9 cellular contexts compared by ENCODE assay signal in the genomic region with DNA sequence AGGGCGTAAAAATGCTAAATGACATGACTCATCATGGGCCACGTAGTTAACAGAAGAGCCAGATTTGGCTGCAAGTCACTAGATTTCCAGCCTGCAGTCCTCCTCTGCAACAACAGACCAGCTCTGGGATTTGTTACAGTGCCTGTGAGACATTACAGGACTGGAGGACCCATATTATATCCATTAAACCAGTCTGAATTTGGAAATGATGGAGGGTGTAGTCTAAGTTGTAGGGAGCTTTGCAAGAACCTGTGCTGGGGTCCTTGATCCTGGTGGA. TPM values are rescaled to one million over a fixed set of nuclear protein-coding genes. Genes with fewer than 3 reads are reported as not detected.
A peak's percentile ranks its signal among the peaks of the same experiment; 100 is the strongest.
DNase-seq lines count a peak whose midpoint lies in the region; ATAC-seq, FAIRE-seq and TF ChIP-seq lines count a peak whose summit lies in the region.
"Had no signal": no experiment of that assay in that cellular context is flagged by ENCODE, and none has a peak within 500 bp of the region (broad histone marks: within the 10 kb centered on the region; RNA-seq: fewer than 3 reads in every experiment).

No MANE protein-coding gene starts in this region.

- H3K4me3 ChIP-seq in BJ (ENCODE audit: low read depth, low read length) (no peak overlapping the region), pancreas (no peak overlapping the region)

- H3K27me3 Mint-ChIP-seq in activated naive CD4-positive, alpha-beta T cell treated with anti-CD3 and anti-CD28 coated beads, Interleukin-2, amount 10 ng/mL, durations not matched to agents 7 days and 5 days: peaks cover 8% of the 10 kb centered on the region

- POLR2A ChIA-PET in BJ (lab: Charles Lee): interaction anchor here (1.3 kb wide), 1 partner anchor 25 kb away, joined by 4 read pairs; the partner anchor contains the start of gene IQGAP1
- POLR2A ChIA-PET in RWPE1 (lab: Yijun Ruan, JAX; ENCODE audit: low non-redundant PET): interaction anchor here (0.6 kb wide), 1 partner anchor 28 kb away, joined by 4 read pairs; no protein-coding TSS in a partner anchor

- DNase-seq in BJ (ENCODE audit: low read depth) (peak; percentile 52), RWPE1 (ENCODE audit: low spot score) (peak; percentile 57), fibroblast of gingiva (ENCODE audit: low read depth) (peak; percentile 83), pancreas (no peak), NCI-H2171 (lab: John Stamatoyannopoulos, UW) (no peak), HT-29 (ENCODE audit: low spot score) (no peak)
- DNase-seq in activated naive CD4-positive, alpha-beta T cell treated with anti-CD3 and anti-CD28 coated beads, Interleukin-2, amount 10 ng/mL, durations not matched to agents 7 days and 5 days: no peak

- FAIRE-seq in pancreas (lab: Jason Lieb, UNC): no peak

- H3K4me3 Mint-ChIP-seq in activated naive CD4-positive, alpha-beta T cell treated with anti-CD3 and anti-CD28 coated beads, Interleukin-2, amount 10 ng/mL, durations not matched to agents 7 days and 5 days: no peak overlapping the region
- H3K4me3 Mint-ChIP-seq: WTC11 had no signal

- H3K27me3 ChIP-seq in BJ (ENCODE audit: control insufficient read depth, insufficient read depth, low read length) (no peaks in the 10 kb centered on the region), pancreas (no peaks in the 10 kb centered on the region)

- TF ChIP-seq CTCF in BJ (IDR thresholded peaks at IDR 0.05; ENCODE audit: insufficient read depth, low read depth, low read length) (no peak), RWPE1 (conservative IDR thresholded peaks at IDR 0.05; ENCODE audit: low read depth) (no peak), pancreas (IDR thresholded peaks at IDR 0.05) (no peak)

- H3K9me3 ChIP-seq in pancreas: no peaks in the 10 kb centered on the region

- peaks cover 29% of the 10 kb centered on the region for H3K4me1 Mint-ChIP-seq in activated naive CD4-positive, alpha-beta T cell treated with anti-CD3 and anti-CD28 coated beads, Interleukin-2, amount 10 ng/mL, durations not matched to agents 7 days and 5 days

- peak in 3 of 4 donors; percentile 30 to 60 (median 48) for ATAC-seq in pancreas
- ATAC-seq in GM18870 (IDR thresholded peaks at IDR 0.05; ENCODE audit: unreplicated experiment): no peak
- ATAC-seq: WTC11 had no signal

- H3K9me3 Mint-ChIP-seq in activated naive CD4-positive, alpha-beta T cell treated with anti-CD3 and anti-CD28 coated beads, Interleukin-2, amount 10 ng/mL, durations not matched to agents 7 days and 5 days: no peaks in the 10 kb centered on the region
- H3K9me3 Mint-ChIP-seq: WTC11 had no signal

- peaks cover 0 to 7% (median 0%) of the 10 kb centered on the region in 3 donors for H3K4me1 ChIP-seq in pancreas

- H3K36me3 ChIP-seq in BJ (ENCODE audit: control insufficient read depth, insufficient read depth, low read length) (no peaks in the 10 kb centered on the region), pancreas (peaks cover 0 to 10% (median 4%) of the 10 kb centered on the region in 3 donors)

- CTCF ChIA-PET in BJ (lab: Yijun Ruan, JAX) (interaction anchor here (0.6 to 8.3 kb wide), 12 partner anchors 12 to 119 kb away, joined by 3 to 51 read pairs (median 5); no protein-coding TSS in a partner anchor), RWPE1 (lab: Yijun Ruan, JAX) (interaction anchor here (1.1 to 1.7 kb wide), 3 partner anchors 10 to 116 kb away, joined by 3 to 5 read pairs (median 3); partner anchors contain the start of gene ZNF774)
- CTCF ChIA-PET in activated naive CD4-positive, alpha-beta T cell treated with anti-CD3 and anti-CD28 coated beads, Interleukin-2, amount 10 ng/mL, durations not matched to agents 7 days and 5 days (lab: Charles Lee): interaction anchor here (0.9 to 5.3 kb wide), 12 partner anchors 13 to 118 kb away, joined by 3 to 74 read pairs (median 6); no protein-coding TSS in a partner anchor

- peaks cover 2% of the 10 kb centered on the region for H3K36me3 Mint-ChIP-seq in activated naive CD4-positive, alpha-beta T cell treated with anti-CD3 and anti-CD28 coated beads, Interleukin-2, amount 10 ng/mL, durations not matched to agents 7 days and 5 days
- H3K36me3 Mint-ChIP-seq: WTC11 had no signal

- H3K27ac ChIP-seq in RWPE1 (peak overlapping the region; percentile 94), pancreas (no peak overlapping the region)

- intact Hi-C loops in pancreas (cut with DNase I): no loop called here

- H3K27ac Mint-ChIP-seq in activated naive CD4-positive, alpha-beta T cell treated with anti-CD3 and anti-CD28 coated beads, Interleukin-2, amount 10 ng/mL, durations not matched to agents 7 days and 5 days: no peak overlapping the region
- H3K27ac Mint-ChIP-seq: WTC11 had no signal

- 84 to 88% methylated on average over 2 of the region's 2 CpGs for WGBS in pancreas, 2 donors

RNA-seq across cellular contexts. Expression of gene ZNF774, which starts 10.8 kb away (rescaled TPM):
- polyA plus RNA-seq in BJ (2011; rRNA removed): 0.54 and 1.6 TPM in 2 replicates
- 0.47 and 0.67 TPM in 2 replicates for polyA minus RNA-seq in BJ (2011; rRNA and poly(A)+ RNA removed)
- total RNA-seq in pancreas: 1 to 10 TPM; 2.2 to 7.2 (median 4.3) TPM
- 10 to 100 TPM in 1 of 2 donors, 1 to 10 TPM in 1; 2.3 to 11.9 TPM for polyA plus RNA-seq in pancreas
- 1.2 and 2.5 TPM in 2 replicates for total RNA-seq in HT-29 (2014; rRNA removed; shearing (Covaris generic))

RNA-seq across cellular contexts. Expression of gene IQGAP1, which starts 25.2 kb away (rescaled TPM):
- polyA plus RNA-seq in BJ (2011; rRNA removed) (88.7 and 137 TPM in 2 replicates), pancreas (10 to 100 TPM; 20.6 to 48.4 TPM)
- 164 and 170 TPM in 2 replicates for polyA minus RNA-seq in BJ (2011; rRNA and poly(A)+ RNA removed)
- total RNA-seq in pancreas: 100 to 1,000 TPM in 1 of 6 donors, 10 to 100 TPM in 5; 40.0 to 103 (median 43.3) TPM
- total RNA-seq in HT-29 (2014; rRNA removed; shearing (Covaris generic)): 100 and 111 TPM in 2 replicates

Comparison
In these comparisons a context has a peak if more than half of its experiments do, and no peak if none do; other contexts are left out.
1. DNase-seq: peak in BJ (single experiment), RWPE1 (single experiment) and fibroblast of gingiva (single experiment); none in pancreas (0 of 6), NCI-H2171 (single experiment), HT-29 (single experiment) and activated naive CD4-positive, alpha-beta T cell treated with anti-CD3 and anti-CD28 coated beads, Interleukin-2, amount 10 ng/mL, durations not matched to agents 7 days and 5 days (single experiment).